13 cellular contexts compared by ENCODE assay signal in the genomic region with DNA sequence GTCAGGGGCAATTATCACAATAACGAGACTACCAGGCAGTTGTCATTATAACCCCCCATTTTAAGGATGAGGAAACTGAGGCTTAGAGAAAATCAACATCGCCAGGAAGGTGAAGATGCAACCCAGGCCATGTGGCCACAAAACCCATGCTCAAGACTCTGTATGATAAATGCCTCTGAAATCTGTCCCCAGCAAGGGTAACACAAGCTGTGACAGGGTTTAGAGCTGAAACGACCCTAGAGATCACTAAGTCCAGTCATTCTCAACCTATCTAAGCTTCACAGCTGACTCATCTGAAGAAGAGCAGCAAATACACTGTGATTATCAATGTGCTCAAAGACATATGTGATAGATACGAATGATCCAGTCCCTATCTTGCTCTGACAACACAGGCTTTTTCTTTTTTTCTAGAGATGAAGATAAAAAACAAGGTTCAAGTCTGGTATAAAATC. TPM values are rescaled to one million over a fixed set of nuclear protein-coding genes. Genes with fewer than 3 reads are reported as not detected.
DNase-seq lines count a peak whose midpoint lies in the region; ATAC-seq and TF ChIP-seq lines count a peak whose summit lies in the region.
"Had no signal": no experiment of that assay in that cellular context is flagged by ENCODE, and none has a peak within 500 bp of the region (broad histone marks: within the 10 kb centered on the region; RNA-seq: fewer than 3 reads in every experiment).

No MANE protein-coding gene starts in this region.

- H3K27me3 Mint-ChIP-seq in brain = no peaks in the 10 kb centered on the region
- no peaks in the 10 kb centered on the region for H3K27me3 Mint-ChIP-seq in stimulated activated memory B cell treated with anti-CD40 and anti-IgM and Interleukin-4, amounts not matched to agents 10 μg/mL and 1 μg/mL and 100 μg/mL, for 72 hours
- H3K27me3 Mint-ChIP-seq: activated naive CD8-positive, alpha-beta T cell treated with anti-CD3 and anti-CD28 coated beads, Interleukin-2, amount 10 ng/mL, durations not matched to agents 7 days and 5 days had no signal

- no peaks in the 10 kb centered on the region for H3K36me3 Mint-ChIP-seq in brain
- H3K36me3 Mint-ChIP-seq in stimulated activated memory B cell treated with anti-CD40 and anti-IgM and Interleukin-4, amounts not matched to agents 10 μg/mL and 1 μg/mL and 100 μg/mL, for 72 hours = peaks cover 15% of the 10 kb centered on the region

- ATAC-seq in GM18867 (IDR thresholded peaks at IDR 0.05; ENCODE audit: unreplicated experiment) (peak; percentile 83), GM21528 (IDR thresholded peaks at IDR 0.05; ENCODE audit: low FRiP score, unreplicated experiment) (peak; percentile 55), HG03108 (IDR thresholded peaks at IDR 0.05; ENCODE audit: unreplicated experiment) (peak; percentile 53)
- no peak for ATAC-seq in stimulated activated memory B cell treated with anti-CD40 and anti-IgM and Interleukin-4, amounts not matched to agents 10 μg/mL and 1 μg/mL and 100 μg/mL, for 72 hours

- TF ChIP-seq CTCF in brain (conservative IDR thresholded peaks at IDR 0.05) = no peak

- H3K9me3 Mint-ChIP-seq in brain = no peaks in the 10 kb centered on the region
- no peaks in the 10 kb centered on the region for H3K9me3 Mint-ChIP-seq in stimulated activated memory B cell treated with anti-CD40 and anti-IgM and Interleukin-4, amounts not matched to agents 10 μg/mL and 1 μg/mL and 100 μg/mL, for 72 hours
- H3K9me3 Mint-ChIP-seq: activated naive CD8-positive, alpha-beta T cell treated with anti-CD3 and anti-CD28 coated beads, Interleukin-2, amount 10 ng/mL, durations not matched to agents 7 days and 5 days had no signal

- no peak overlapping the region for H3K4me3 Mint-ChIP-seq in brain
- H3K4me3 Mint-ChIP-seq in stimulated activated memory B cell treated with anti-CD40 and anti-IgM and Interleukin-4, amounts not matched to agents 10 μg/mL and 1 μg/mL and 100 μg/mL, for 72 hours = no peak overlapping the region
- H3K4me3 Mint-ChIP-seq: activated naive CD8-positive, alpha-beta T cell treated with anti-CD3 and anti-CD28 coated beads, Interleukin-2, amount 10 ng/mL, durations not matched to agents 7 days and 5 days had no signal

- peak overlapping the region in 3 of 5 experiments; percentile 21 to 79 (median 56) for H3K27ac Mint-ChIP-seq in brain
- H3K27ac Mint-ChIP-seq in stimulated activated memory B cell treated with anti-CD40 and anti-IgM and Interleukin-4, amounts not matched to agents 10 μg/mL and 1 μg/mL and 100 μg/mL, for 72 hours = no peak overlapping the region
- H3K27ac Mint-ChIP-seq: activated naive CD8-positive, alpha-beta T cell treated with anti-CD3 and anti-CD28 coated beads, Interleukin-2, amount 10 ng/mL, durations not matched to agents 7 days and 5 days had no signal

- peaks cover 59% of the 10 kb centered on the region for H3K4me1 Mint-ChIP-seq in brain
- peaks cover 11% of the 10 kb centered on the region for H3K4me1 Mint-ChIP-seq in stimulated activated memory B cell treated with anti-CD40 and anti-IgM and Interleukin-4, amounts not matched to agents 10 μg/mL and 1 μg/mL and 100 μg/mL, for 72 hours

- no peak for DNase-seq in COLO668 (lab: John Stamatoyannopoulos, UW; ENCODE audit: unreplicated experiment)
- DNase-seq in NCI-H774 (lab: John Stamatoyannopoulos, UW) = no peak
- DNase-seq in EL = no peak
- DNase-seq: activated CD4-positive, CD25-positive, alpha-beta regulatory T cell treated with anti-CD3 and anti-CD28 coated beads, Interleukin-2, amount 50 U/mL, for 72 hours; activated naive CD8-positive, alpha-beta T cell treated with anti-CD3 and anti-CD28 coated beads, Interleukin-2, amount 10 ng/mL, durations not matched to agents 7 days and 5 days; effector CD4-positive, alpha-beta T cell; NCI-H2081 treated with DMSO at 0.1 percent for 48 hours; sigmoid colon had no signal

RNA-seq across cellular contexts. Expression of a gene that starts 47.0 kb away (rescaled TPM):
- 0.63 TPM for polyA plus RNA-seq in brain (ENCODE audit: insufficient read depth, low read depth, low replicate concordance)
